In genomic region chr4:70873216-70873615, GRCh38 we compare ENCODE assay signal across 29 cellular contexts.
"Had no signal": no experiment of that assay in that cellular context is flagged by ENCODE, and none has a peak within 500 bp of the region (broad histone marks: within the 10 kb centered on the region; RNA-seq: fewer than 3 reads in every experiment).

No MANE protein-coding gene starts in this region.

- H3K27me3 Mint-ChIP-seq: activated T-cell treated with anti-CD3 and anti-CD28 coated beads, Interleukin-2, amount 50 U/mL, for 24 hours; stimulated activated naive CD8-positive, alpha-beta T cell treated with anti-CD3 and anti-CD28 coated beads, Interleukin-15, Interleukin-2, amounts not matched to agents 100 ng/mL and 50 ng/mL, for 24 hours; type B pancreatic cell had no signal

- H2AFZ ChIP-seq: hepatocyte had no signal

- H3K9me3 ChIP-seq: gastroesophageal sphincter, left ventricle myocardium inferior, pancreas, prostate gland, thoracic aorta, vagina had no signal

- H3K27ac Mint-ChIP-seq: activated CD4-positive, alpha-beta memory T cell treated with anti-CD3 and anti-CD28 coated beads for 36 hours; activated T-cell treated with anti-CD3 and anti-CD28 coated beads, Interleukin-2, amount 50 U/mL, for 24 hours; nephron; stimulated activated naive CD8-positive, alpha-beta T cell treated with anti-CD3 and anti-CD28 coated beads, Interleukin-15, Interleukin-2, amounts not matched to agents 100 ng/mL and 50 ng/mL, for 24 hours; type B pancreatic cell had no signal

- H3K4me3 ChIP-seq: coronary artery, dorsolateral prefrontal cortex, gastroesophageal sphincter, hepatocyte, left ventricle myocardium inferior, lung, pancreas, prostate gland, skin epidermis, thoracic aorta, vagina had no signal

- DNase-seq: activated CD4-positive, alpha-beta memory T cell treated with anti-CD3 and anti-CD28 coated beads for 36 hours; activated CD4-positive, alpha-beta T cell treated with anti-CD3 and anti-CD28 coated beads for 48 hours; activated CD8-positive, alpha-beta memory T cell treated with anti-CD3 and anti-CD28 coated beads, Interleukin-2, amount 50 U/mL, for 4 hours; activated gamma-delta T cell; activated naive CD4-positive, alpha-beta T cell treated with anti-CD3 and anti-CD28 coated beads, Interleukin-2, amount 50 U/mL, for 16 hours; activated T-cell treated with anti-CD3 and anti-CD28 coated beads, Interleukin-2, amount 50 U/mL, for 24 hours; amniotic stem cell; brain microvascular endothelial cell; dorsolateral prefrontal cortex; effector memory CD4-positive, alpha-beta T cell; erythroblast; islet precursor cell; left ventricle myocardium inferior; pancreas; retina; stimulated activated CD4-positive, alpha-beta T cell treated with anti-CD3 and anti-CD28 coated beads, Interleukin-12 subunit alpha, Interleukin-12 subunit beta, amount 100 ng/mL, for 4 hours; stimulated activated CD4-positive, alpha-beta T cell treated with anti-CD3 and anti-CD28 coated beads, Interleukin-4, amount 100 ng/mL, for 1 hour; WERI-Rb-1 had no signal

- H3K27me3 ChIP-seq: brain microvascular endothelial cell, dorsolateral prefrontal cortex, gastroesophageal sphincter, hepatocyte, pancreas, vagina had no signal

- H3K36me3 ChIP-seq: brain microvascular endothelial cell, gastroesophageal sphincter, left ventricle myocardium inferior, pancreas, prostate gland, thoracic aorta, vagina, WERI-Rb-1 had no signal

- H3K4me2 ChIP-seq: hepatocyte had no signal

- H3K79me2 ChIP-seq: hepatocyte had no signal

- H3K9me3 Mint-ChIP-seq: activated CD4-positive, alpha-beta memory T cell treated with anti-CD3 and anti-CD28 coated beads for 36 hours; activated T-cell treated with anti-CD3 and anti-CD28 coated beads, Interleukin-2, amount 50 U/mL, for 24 hours; nephron; stimulated activated naive CD8-positive, alpha-beta T cell treated with anti-CD3 and anti-CD28 coated beads, Interleukin-15, Interleukin-2, amounts not matched to agents 100 ng/mL and 50 ng/mL, for 24 hours; type B pancreatic cell had no signal

- H3K4me1 ChIP-seq: gastroesophageal sphincter, left ventricle myocardium inferior, pancreas, prostate gland, vagina had no signal

- H3K36me3 Mint-ChIP-seq: activated CD4-positive, alpha-beta memory T cell treated with anti-CD3 and anti-CD28 coated beads for 36 hours; type B pancreatic cell had no signal

- H3K27ac ChIP-seq: brain microvascular endothelial cell, coronary artery, dorsolateral prefrontal cortex, gastroesophageal sphincter, hepatocyte, left ventricle myocardium inferior, pancreas, prostate gland, skin epidermis, thoracic aorta, vagina, WERI-Rb-1 had no signal

- H3K4me3 Mint-ChIP-seq: activated CD4-positive, alpha-beta memory T cell treated with anti-CD3 and anti-CD28 coated beads for 36 hours; activated T-cell treated with anti-CD3 and anti-CD28 coated beads, Interleukin-2, amount 50 U/mL, for 24 hours; nephron; stimulated activated naive CD8-positive, alpha-beta T cell treated with anti-CD3 and anti-CD28 coated beads, Interleukin-15, Interleukin-2, amounts not matched to agents 100 ng/mL and 50 ng/mL, for 24 hours; type B pancreatic cell had no signal
